ENCODE assay signal across 21 cellular contexts in the genomic region with DNA sequence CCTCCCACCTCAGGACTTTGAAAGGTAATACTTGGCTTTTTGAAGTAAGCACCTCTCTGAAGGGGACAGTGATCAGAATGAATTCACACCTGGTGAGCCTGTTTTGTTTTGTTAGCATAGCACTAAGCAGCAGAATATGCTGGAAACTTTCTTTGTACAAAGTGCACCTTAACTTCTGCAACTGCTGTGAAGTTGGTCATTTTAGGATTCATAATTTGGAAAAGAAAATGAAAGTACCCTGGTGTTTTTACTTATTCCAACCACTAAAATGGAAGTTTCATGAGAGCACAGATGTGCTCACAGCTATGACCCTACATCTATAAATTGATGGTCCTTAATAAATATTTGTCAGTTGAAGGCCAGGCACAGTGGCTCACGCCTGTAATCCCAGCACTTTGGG. TPM values are rescaled to one million over a fixed set of nuclear protein-coding genes. Genes with fewer than 3 reads are reported as not detected.
DNase-seq lines count a peak whose midpoint lies in the region; ATAC-seq, FAIRE-seq and TF ChIP-seq lines count a peak whose summit lies in the region.
"Had no signal": no experiment of that assay in that cellular context is flagged by ENCODE, and none has a peak within 500 bp of the region (broad histone marks: within the 10 kb centered on the region; RNA-seq: fewer than 3 reads in every experiment).

No MANE protein-coding gene starts in this region.

- H3K4me1 ChIP-seq in GM12878 (ENCODE audit: control insufficient read depth, insufficient read depth, low read length) (peaks cover 5% of the 10 kb centered on the region; the same call in 1 of the 2 replicates), esophagus squamous epithelium (no peaks in the 10 kb centered on the region), uterus (no peaks in the 10 kb centered on the region)
- H3K4me1 ChIP-seq: adrenal gland, thyroid gland had no signal

- no peak for TF ChIP-seq EP300 in GM12878 (IDR thresholded peaks at IDR 0.05; ENCODE audit: borderline replicate concordance in 1 of 2, control insufficient read depth in 1 of 2, low read depth in 2 of 2, low read length in 2 of 2)

- intact Hi-C loops in activated CD4-positive, alpha-beta T cell treated with anti-CD3 and anti-CD28 coated beads for 36 hours (cut with DNase I, micrococcal nuclease), result no loop called here
- intact Hi-C loops in GM12878 (cut with micrococcal nuclease; ENCODE audit: unreplicated experiment) (no loop called here), esophagus squamous epithelium (cut with DNase I) (no loop called here), uterus (cut with DNase I; ENCODE audit: low total_unique reads) (no loop called here)

- H3K9ac ChIP-seq in GM12878 (ENCODE audit: control insufficient read depth, insufficient read depth, low read length), result no peak overlapping the region
- H3K9ac ChIP-seq: BLaER1 treated with 17β-estradiol and CSF1 and Interleukin-3, amounts not matched to agents 10 nM and 100 nM had no signal

- no peak overlapping the region for H3K4me3 Mint-ChIP-seq in activated CD4-positive, alpha-beta T cell treated with anti-CD3 and anti-CD28 coated beads for 36 hours
- H3K4me3 Mint-ChIP-seq: memory B cell; naive thymus-derived CD8-positive, alpha-beta T cell had no signal

- no peaks in the 10 kb centered on the region for H4K20me1 ChIP-seq in GM12878 (ENCODE audit: control insufficient read depth, insufficient read depth)
- H4K20me1 ChIP-seq: BLaER1 treated with 17β-estradiol and CSF1 and Interleukin-3, amounts not matched to agents 10 nM and 100 nM had no signal

- H3K9me3 ChIP-seq in GM12878 (replicated peaks; ENCODE audit: control insufficient read depth, insufficient read depth, low read length) (no peaks in the 10 kb centered on the region; the same call in 1 of the 3 replicates), esophagus squamous epithelium (peaks cover 0 to 7% (median 5%) of the 10 kb centered on the region in 3 donors), uterus (no peaks in the 10 kb centered on the region)
- H3K9me3 ChIP-seq: thyroid gland had no signal

- H3K27me3 ChIP-seq in GM12878 (replicated peaks in 1 of 2; ENCODE audit: control insufficient read depth in 2 of 2, insufficient read depth in 2 of 2, low read length in 1 of 2) (no peaks in the 10 kb centered on the region), esophagus squamous epithelium (no peaks in the 10 kb centered on the region), uterus (no peaks in the 10 kb centered on the region)
- H3K27me3 ChIP-seq: adrenal gland; BLaER1 treated with 17β-estradiol and CSF1 and Interleukin-3, amounts not matched to agents 10 nM and 100 nM; cardiac muscle cell; thyroid gland had no signal

- H2AFZ ChIP-seq in GM12878 (ENCODE audit: control insufficient read depth, low read depth, low read length), result no peak overlapping the region

- RAD21 ChIA-PET in GM12878 (lab: Charles Lee; ENCODE audit: unreplicated experiment), result no interaction called here

- H3K79me2 ChIP-seq in GM12878 (ENCODE audit: control insufficient read depth, insufficient read depth, low read length), result no peaks in the 10 kb centered on the region

- no peak overlapping the region for H3K27ac Mint-ChIP-seq in activated CD4-positive, alpha-beta T cell treated with anti-CD3 and anti-CD28 coated beads for 36 hours
- H3K27ac Mint-ChIP-seq: naive thymus-derived CD8-positive, alpha-beta T cell had no signal

- no peak for DNase-seq in activated CD4-positive, alpha-beta T cell treated with anti-CD3 and anti-CD28 coated beads for 36 hours
- DNase-seq in activated CD4-positive, alpha-beta T cell treated with anti-CD3 and anti-CD28 coated beads, Interleukin-2, amount 50 U/mL, for 48 hours, result no peak
- DNase-seq in GM12878 (ENCODE audit: low read depth, low spot score), result no peak
- DNase-seq in SIG-M5 (lab: John Stamatoyannopoulos, UW), result no peak
- no peak for DNase-seq in esophagus squamous epithelium (lab: John Stamatoyannopoulos, UW)
- no peak for DNase-seq in uterus
- DNase-seq: adrenal gland; head of caudate nucleus; KBM-7; kidney; naive thymus-derived CD8-positive, alpha-beta T cell; NCI-H1105; NCI-H2171; thyroid gland had no signal

- no TSS peak for BruUV-seq in GM12878 (replicated peaks; lab: Mats Ljungman, UMichigan)

- TF ChIP-seq POLR2A in GM12878 (IDR thresholded peaks at IDR 0.05; ENCODE audit: low read depth, low read length) (no peak), esophagus squamous epithelium (IDR thresholded peaks at IDR 0.05) (no peak), uterus (IDR thresholded peaks at IDR 0.05) (no peak)

- H3K9me3 Mint-ChIP-seq in activated CD4-positive, alpha-beta T cell treated with anti-CD3 and anti-CD28 coated beads for 36 hours (ENCODE audit: low read depth), result peaks cover 4% of the 10 kb centered on the region

- H3K4me3 ChIP-seq in GM12878, result no peak overlapping the region
- no peak overlapping the region for H3K4me3 ChIP-seq in esophagus squamous epithelium
- H3K4me3 ChIP-seq in uterus, result no peak overlapping the region
- H3K4me3 ChIP-seq: adrenal gland; BLaER1 treated with 17β-estradiol and CSF1 and Interleukin-3, amounts not matched to agents 10 nM and 100 nM; cardiac muscle cell; thyroid gland had no signal

- H3K4me2 ChIP-seq in GM12878 (ENCODE audit: control insufficient read depth, insufficient read depth), result no peak overlapping the region; the same call in 1 of the 2 replicates
- H3K4me2 ChIP-seq: BLaER1 treated with 17β-estradiol and CSF1 and Interleukin-3, amounts not matched to agents 10 nM and 100 nM had no signal

- FAIRE-seq in GM12878 (lab: Jason Lieb, UNC), result no peak
- FAIRE-seq: kidney had no signal

- POLR2A ChIA-PET in activated CD4-positive, alpha-beta T cell treated with anti-CD3 and anti-CD28 coated beads for 36 hours (lab: Charles Lee), result no interaction called here
- POLR2A ChIA-PET in GM12878 (lab: Charles Lee), result no interaction called here

- WGBS in GM12878 (ENCODE audit: insufficient coverage, insufficient replicate concordance, low lambda C conversion rate, missing lambda C conversion rate), result 95% methylated on average over 1 of the region's 1 CpG
- 89 to 100% methylated on average over 1 of the region's 1 CpG for WGBS in esophagus squamous epithelium, 2 donors

- in situ Hi-C loops in GM12878 (cut with MboI), result no loop called here

- CTCF ChIA-PET in activated CD4-positive, alpha-beta T cell treated with anti-CD3 and anti-CD28 coated beads for 36 hours (lab: Charles Lee), result interaction anchor here (1.5 kb wide), 1 partner anchor 9 kb away, joined by 3 read pairs; no protein-coding TSS in a partner anchor
- CTCF ChIA-PET in GM12878 (lab: Yijun Ruan, JAX), result interaction anchor here (1.5 kb wide), 1 partner anchor 165 kb away, joined by 4 read pairs; no protein-coding TSS in a partner anchor

- H3K36me3 ChIP-seq in GM12878 (ENCODE audit: control insufficient read depth in 2 of 2, insufficient read depth in 2 of 2, low read length in 1 of 2) (no peaks in the 10 kb centered on the region), esophagus squamous epithelium (no peaks in the 10 kb centered on the region), uterus (no peaks in the 10 kb centered on the region)
- H3K36me3 ChIP-seq: adrenal gland; BLaER1 treated with 17β-estradiol and CSF1 and Interleukin-3, amounts not matched to agents 10 nM and 100 nM; cardiac muscle cell; thyroid gland had no signal

- SMC1A ChIA-PET in GM12878 (lab: Charles Lee; ENCODE audit: uncharacterized antibody, unreplicated experiment), result interaction anchor here (1.7 kb wide), 1 partner anchor 10 kb away, joined by 9 read pairs; no protein-coding TSS in a partner anchor

- no peaks in the 10 kb centered on the region for H3K27me3 Mint-ChIP-seq in activated CD4-positive, alpha-beta T cell treated with anti-CD3 and anti-CD28 coated beads for 36 hours
- H3K27me3 Mint-ChIP-seq: memory B cell; naive thymus-derived CD8-positive, alpha-beta T cell had no signal

- TF ChIP-seq CTCF in GM12878 (IDR thresholded peaks at IDR 0.05 in 2 of 3, conservative IDR thresholded peaks at IDR 0.05 in 1 of 3; ENCODE audit: control insufficient read depth in 2 of 3, extremely low read depth in 1 of 3, insufficient read depth in 1 of 3, low read depth in 3 of 3, low read length in 3 of 3) (no peak), esophagus squamous epithelium (IDR thresholded peaks at IDR 0.05) (no peak), uterus (IDR thresholded peaks at IDR 0.05) (no peak)

- H3K36me3 Mint-ChIP-seq in activated CD4-positive, alpha-beta T cell treated with anti-CD3 and anti-CD28 coated beads for 36 hours (ENCODE audit: low read depth), result peaks cover 5% of the 10 kb centered on the region

- no peak overlapping the region for H3K27ac ChIP-seq in GM12878 (ENCODE audit: control insufficient read depth, insufficient read depth)
- no peak overlapping the region for H3K27ac ChIP-seq in esophagus squamous epithelium
- H3K27ac ChIP-seq in uterus, result no peak overlapping the region
- H3K27ac ChIP-seq: 22Rv1; adrenal gland; BLaER1 treated with 17β-estradiol and CSF1 and Interleukin-3, amounts not matched to agents 10 nM and 100 nM; cardiac muscle cell; RWPE1; thyroid gland had no signal

- TF ChIP-seq RAD21 in GM12878 (IDR thresholded peaks at IDR 0.05; ENCODE audit: insufficient read depth, low read depth, low read length), result no peak

- peak; percentile 42 for ATAC-seq in activated CD4-positive, alpha-beta T cell treated with anti-CD3 and anti-CD28 coated beads for 36 hours
- ATAC-seq in GM21529 (IDR thresholded peaks at IDR 0.05; ENCODE audit: unreplicated experiment) (peak; percentile 70), HG03045 (IDR thresholded peaks at IDR 0.05; ENCODE audit: unreplicated experiment) (peak; percentile 56), GM12878 (peak; percentile 77)
- ATAC-seq: naive thymus-derived CD8-positive, alpha-beta T cell had no signal

- H3K4me1 Mint-ChIP-seq in activated CD4-positive, alpha-beta T cell treated with anti-CD3 and anti-CD28 coated beads for 36 hours, result peaks cover 4% of the 10 kb centered on the region
- H3K4me1 Mint-ChIP-seq: memory B cell had no signal

RNA-seq across cellular contexts. Expression of a gene that starts 42.3 kb away (rescaled TPM):
- total RNA-seq in activated CD4-positive, alpha-beta T cell treated with anti-CD3 and anti-CD28 coated beads for 36 hours, result 10 to 100 TPM; 42.3 to 49.5 TPM
- total RNA-seq in GM12878 (2013; cell fraction: nucleolus; rRNA removed), result 46.2 and 53.4 TPM in 2 replicates
- total RNA-seq in GM12878 (2014; rRNA removed) (32.5 and 36.6 TPM in 2 replicates), GM12878 (2014; rRNA removed; fragmentation: Illumina TruSeq; extraction: Trizol) (34.4 and 34.7 TPM in 2 replicates), GM12878 (2021) (26.6 and 29.9 TPM in 2 replicates), esophagus squamous epithelium (10 to 100 TPM in 3 of 4 donors, 1 to 10 TPM in 1; 8.2 to 23.1 (median 17.7) TPM), uterus (10 to 100 TPM; 28.2 to 63.7 (median 33.6) TPM)
- polyA plus RNA-seq in GM12878 (2011; ENCODE audit: low read depth), result 4.8 TPM
- polyA plus RNA-seq in GM12878 (2011; rRNA removed) (28.7 and 36.0 TPM in 2 replicates), GM12878 (2014; fragmentation: Illumina TruSeq; extraction: Trizol) (26.5 and 27.0 TPM in 2 replicates), GM12878 (2014; fragmentation: Nextera tagmentation; extraction: Ambion mirVana) (10 to 100 TPM in 1 of 2 experiments, 1 to 10 TPM in 1; 10.0 to 27.4 TPM), GM12878 (2014; rRNA removed) (10.8 and 12.7 TPM in 2 replicates), GM12878 (2016; fragmentation: Nextera tagmentation; extraction: Ambion mirVana) (10 to 100 TPM; 29.7 to 30.4 TPM)
- polyA plus RNA-seq in GM12878 (2011; cell fraction: cytosol; rRNA removed), result 13.0 and 15.2 TPM in 2 replicates
- polyA plus RNA-seq in GM12878 (2011; cell fraction: nucleus; rRNA removed), result 13.7 and 14.3 TPM in 2 replicates
- 6.2 and 9.2 TPM in 2 replicates for polyA plus RNA-seq in GM12878 (2012)
- polyA minus RNA-seq in GM12878 (2011; rRNA and poly(A)+ RNA removed), result 37.4 and 53.0 TPM in 2 replicates
- 15.3 and 19.9 TPM in 2 replicates for polyA minus RNA-seq in GM12878 (2011; cell fraction: cytosol; rRNA and poly(A)+ RNA removed)
- 19.0 and 30.0 TPM in 2 replicates for polyA minus RNA-seq in GM12878 (2011; cell fraction: nucleus; rRNA and poly(A)+ RNA removed)
